1 cellular context compared by ENCODE assay signal in the genomic region with DNA sequence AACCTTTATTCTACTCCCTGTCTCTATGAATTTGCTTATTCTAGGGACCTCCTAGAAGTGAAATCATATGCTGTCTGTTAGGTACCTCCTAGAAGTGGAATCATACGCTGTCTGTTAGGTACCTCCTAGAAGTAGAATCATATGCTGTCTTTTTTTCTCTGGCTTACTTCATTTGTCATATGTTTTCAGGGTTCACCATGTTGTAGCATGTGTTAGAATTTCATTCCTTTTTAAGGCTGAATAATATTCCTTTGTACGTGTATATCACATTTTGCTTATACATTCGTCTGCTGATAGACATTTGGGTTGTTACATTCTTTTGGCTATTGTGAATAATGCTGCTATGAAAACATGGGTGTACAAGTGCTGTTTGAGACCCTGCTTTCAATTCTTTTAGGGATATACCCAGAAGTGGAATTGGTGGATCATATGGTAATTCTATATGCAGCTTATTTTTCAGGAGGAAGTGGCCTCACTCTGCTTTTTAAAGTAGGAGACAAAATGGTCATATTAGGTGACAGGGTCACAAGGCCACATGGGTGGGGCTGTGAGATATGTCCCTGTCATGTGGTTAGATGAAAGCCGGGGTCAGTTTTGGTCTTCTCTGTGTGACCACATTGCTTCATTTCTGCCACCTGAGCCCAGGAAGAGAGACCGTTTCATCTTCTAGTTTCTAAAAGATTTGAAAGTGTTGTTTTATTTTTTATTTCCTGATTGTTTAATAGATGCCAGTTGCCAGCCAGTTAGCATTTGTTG.
A peak's percentile ranks its signal among the peaks of the same experiment; 100 is the strongest.
TF ChIP-seq lines count a peak whose summit lies in the region.

No MANE protein-coding gene starts in this region.

TF ChIP-seq in K562, 482 proteins besides CTCF, POLR2A, EP300 and RAD21 (continued from another document and continues in another):
- TF ChIP-seq, protein P1, sequence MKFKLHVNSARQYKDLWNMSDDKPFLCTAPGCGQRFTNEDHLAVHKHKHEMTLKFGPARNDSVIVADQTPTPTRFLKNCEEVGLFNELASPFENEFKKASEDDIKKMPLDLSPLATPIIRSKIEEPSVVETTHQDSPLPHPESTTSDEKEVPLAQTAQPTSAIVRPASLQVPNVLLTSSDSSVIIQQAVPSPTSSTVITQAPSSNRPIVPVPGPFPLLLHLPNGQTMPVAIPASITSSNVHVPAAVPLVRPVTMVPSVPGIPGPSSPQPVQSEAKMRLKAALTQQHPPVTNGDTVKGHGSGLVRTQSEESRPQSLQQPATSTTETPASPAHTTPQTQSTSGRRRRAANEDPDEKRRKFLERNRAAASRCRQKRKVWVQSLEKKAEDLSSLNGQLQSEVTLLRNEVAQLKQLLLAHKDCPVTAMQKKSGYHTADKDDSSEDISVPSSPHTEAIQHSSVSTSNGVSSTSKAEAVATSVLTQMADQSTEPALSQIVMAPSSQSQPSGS (CRISPR knock-in tag; IDR thresholded peaks at IDR 0.05) = no peak
- TF ChIP-seq, protein P2, sequence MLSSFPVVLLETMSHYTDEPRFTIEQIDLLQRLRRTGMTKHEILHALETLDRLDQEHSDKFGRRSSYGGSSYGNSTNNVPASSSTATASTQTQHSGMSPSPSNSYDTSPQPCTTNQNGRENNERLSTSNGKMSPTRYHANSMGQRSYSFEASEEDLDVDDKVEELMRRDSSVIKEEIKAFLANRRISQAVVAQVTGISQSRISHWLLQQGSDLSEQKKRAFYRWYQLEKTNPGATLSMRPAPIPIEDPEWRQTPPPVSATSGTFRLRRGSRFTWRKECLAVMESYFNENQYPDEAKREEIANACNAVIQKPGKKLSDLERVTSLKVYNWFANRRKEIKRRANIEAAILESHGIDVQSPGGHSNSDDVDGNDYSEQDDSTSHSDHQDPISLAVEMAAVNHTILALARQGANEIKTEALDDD (IDR thresholded peaks at IDR 0.05) = no peak
- TF ChIP-seq, protein P3, sequence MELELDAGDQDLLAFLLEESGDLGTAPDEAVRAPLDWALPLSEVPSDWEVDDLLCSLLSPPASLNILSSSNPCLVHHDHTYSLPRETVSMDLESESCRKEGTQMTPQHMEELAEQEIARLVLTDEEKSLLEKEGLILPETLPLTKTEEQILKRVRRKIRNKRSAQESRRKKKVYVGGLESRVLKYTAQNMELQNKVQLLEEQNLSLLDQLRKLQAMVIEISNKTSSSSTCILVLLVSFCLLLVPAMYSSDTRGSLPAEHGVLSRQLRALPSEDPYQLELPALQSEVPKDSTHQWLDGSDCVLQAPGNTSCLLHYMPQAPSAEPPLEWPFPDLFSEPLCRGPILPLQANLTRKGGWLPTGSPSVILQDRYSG (tag; conservative IDR thresholded peaks at IDR 0.05; ENCODE audit: low read depth) = peak; percentile 35; the same call in 1 of the 2 replicates
- TF ChIP-seq GABPB2 (CRISPR knock-in tag; conservative IDR thresholded peaks at IDR 0.05) (no peak), COPS2 (conservative IDR thresholded peaks at IDR 0.05) (no peak), CBX5 (IDR thresholded peaks at IDR 0.05; ENCODE audit: borderline replicate concordance, low read depth) (no peak), PML (IDR thresholded peaks at IDR 0.05; ENCODE audit: low read length) (no peak), CSDE1 (IDR thresholded peaks at IDR 0.05) (no peak), MECOM (CRISPR knock-in tag; IDR thresholded peaks at IDR 0.05) (0 out of 2 replicates have a peak, but pooled peaks have one; percentile 46), BACH1 (tag; IDR thresholded peaks at IDR 0.05) (0 out of 2 replicates have a peak, but pooled peaks have one; percentile 43), PTBP1 (IDR thresholded peaks at IDR 0.05; ENCODE audit: low read depth, low read length) (no peak), PCBP2 (IDR thresholded peaks at IDR 0.05; ENCODE audit: low read depth, low read length, poor library complexity, severe bottlenecking) (no peak), SMAD4 (CRISPR knock-in tag; conservative IDR thresholded peaks at IDR 0.05) (peak; percentile 42), ZKSCAN8 (CRISPR knock-in tag; IDR thresholded peaks at IDR 0.05) (no peak), SIN3A (IDR thresholded peaks at IDR 0.05; ENCODE audit: borderline replicate concordance in 2 of 2, control insufficient read depth in 1 of 2, low read depth in 2 of 2, low read length in 2 of 2) (no peak), GTF2A2 (tag; IDR thresholded peaks at IDR 0.05) (no peak), MCM3 (IDR thresholded peaks at IDR 0.05) (no peak), ZC3H4 (CRISPR knock-in tag; IDR thresholded peaks at IDR 0.05; ENCODE audit: borderline replicate concordance) (no peak), HOXB6 (CRISPR knock-in tag; IDR thresholded peaks at IDR 0.05; ENCODE audit: borderline replicate concordance) (no peak), HDAC2 (IDR thresholded peaks at IDR 0.05) (0 out of 2 replicates have a peak, but pooled peaks have one; percentile 20), IFI16 (CRISPR knock-in tag; IDR thresholded peaks at IDR 0.05) (no peak), CCAR2 (IDR thresholded peaks at IDR 0.05; ENCODE audit: low read depth, low read length) (no peak), ARID1B (IDR thresholded peaks at IDR 0.05) (peak; percentile 56; the same call in 1 of the 2 replicates), NCOA1 (IDR thresholded peaks at IDR 0.05; ENCODE audit: low read depth) (0 out of 2 replicates have a peak, but pooled peaks have one; percentile 22), NCOA6 (IDR thresholded peaks at IDR 0.05) (no peak), MAFF (IDR thresholded peaks at IDR 0.05; ENCODE audit: low read length) (no peak), CHCHD3 (CRISPR knock-in tag; IDR thresholded peaks at IDR 0.05) (no peak), NFE2 (IDR thresholded peaks at IDR 0.05; ENCODE audit: low read depth) (no peak), MTF1 (CRISPR knock-in tag; IDR thresholded peaks at IDR 0.05; ENCODE audit: borderline replicate concordance) (no peak), ZNF699 (CRISPR knock-in tag; IDR thresholded peaks at IDR 0.05; ENCODE audit: insufficient replicate concordance) (no peak), MYBL2 (IDR thresholded peaks at IDR 0.05; ENCODE audit: low read depth) (no peak), MYBL2 (CRISPR knock-in tag; IDR thresholded peaks at IDR 0.05; ENCODE audit: borderline replicate concordance) (no peak), NFRKB (IDR thresholded peaks at IDR 0.05; ENCODE audit: low read depth) (no peak), EP400 (IDR thresholded peaks at IDR 0.05) (peak; percentile 21; the same call in 1 of the 2 replicates), SMARCA4 (IDR thresholded peaks at IDR 0.05) (0 out of 2 replicates have a peak, but pooled peaks have one; percentile 42), CHD4 (IDR thresholded peaks at IDR 0.05; ENCODE audit: insufficient read depth, insufficient replicate concordance, low read depth, low read length, poor library complexity, severe bottlenecking) (no peak), ZNF165 (CRISPR knock-in tag; IDR thresholded peaks at IDR 0.05; ENCODE audit: borderline replicate concordance) (no peak), ZNF3 (CRISPR knock-in tag; IDR thresholded peaks at IDR 0.05) (no peak), SAP30 (IDR thresholded peaks at IDR 0.05; ENCODE audit: borderline replicate concordance, insufficient read depth, low read depth, low read length, poor library complexity, severe bottlenecking) (no peak), ELF1 (tag; IDR thresholded peaks at IDR 0.05) (peak; percentile 47), RAD51 (IDR thresholded peaks at IDR 0.05; ENCODE audit: borderline replicate concordance, low read depth) (peak; percentile 71; the same call in 1 of the 2 replicates), ZNF311 (CRISPR knock-in tag; IDR thresholded peaks at IDR 0.05) (no peak), DPF2 (IDR thresholded peaks at IDR 0.05) (peak; percentile 24; the same call in 1 of the 2 replicates), RB1 (IDR thresholded peaks at IDR 0.05; ENCODE audit: low read depth) (no peak), TRIM28 (IDR thresholded peaks at IDR 0.05) (no peak), ZNF121 (CRISPR knock-in tag; conservative IDR thresholded peaks at IDR 0.05) (no peak), ZNF184 (CRISPR knock-in tag; IDR thresholded peaks at IDR 0.05) (no peak), GTF2F1 (IDR thresholded peaks at IDR 0.05; ENCODE audit: low read depth, low read length) (no peak), POLR3G (IDR thresholded peaks at IDR 0.05; ENCODE audit: extremely low read depth, insufficient read length, insufficient replicate concordance) (no peak), TAL1 (IDR thresholded peaks at IDR 0.05) (0 out of 2 replicates have a peak, but pooled peaks have one; percentile 16), MAFK (IDR thresholded peaks at IDR 0.05; ENCODE audit: low read length) (no peak), POLR2B (IDR thresholded peaks at IDR 0.05; ENCODE audit: low read depth, partially characterized antibody) (no peak), SNRNP70 (optimal IDR thresholded peaks at IDR 0.05; ENCODE audit: low read depth, low read length) (no peak)
- TF ChIP-seq, protein P4, sequence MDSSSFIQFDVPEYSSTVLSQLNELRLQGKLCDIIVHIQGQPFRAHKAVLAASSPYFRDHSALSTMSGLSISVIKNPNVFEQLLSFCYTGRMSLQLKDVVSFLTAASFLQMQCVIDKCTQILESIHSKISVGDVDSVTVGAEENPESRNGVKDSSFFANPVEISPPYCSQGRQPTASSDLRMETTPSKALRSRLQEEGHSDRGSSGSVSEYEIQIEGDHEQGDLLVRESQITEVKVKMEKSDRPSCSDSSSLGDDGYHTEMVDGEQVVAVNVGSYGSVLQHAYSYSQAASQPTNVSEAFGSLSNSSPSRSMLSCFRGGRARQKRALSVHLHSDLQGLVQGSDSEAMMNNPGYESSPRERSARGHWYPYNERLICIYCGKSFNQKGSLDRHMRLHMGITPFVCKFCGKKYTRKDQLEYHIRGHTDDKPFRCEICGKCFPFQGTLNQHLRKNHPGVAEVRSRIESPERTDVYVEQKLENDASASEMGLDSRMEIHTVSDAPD (CRISPR knock-in tag; IDR thresholded peaks at IDR 0.05) = no peak
- TF ChIP-seq, protein P5, sequence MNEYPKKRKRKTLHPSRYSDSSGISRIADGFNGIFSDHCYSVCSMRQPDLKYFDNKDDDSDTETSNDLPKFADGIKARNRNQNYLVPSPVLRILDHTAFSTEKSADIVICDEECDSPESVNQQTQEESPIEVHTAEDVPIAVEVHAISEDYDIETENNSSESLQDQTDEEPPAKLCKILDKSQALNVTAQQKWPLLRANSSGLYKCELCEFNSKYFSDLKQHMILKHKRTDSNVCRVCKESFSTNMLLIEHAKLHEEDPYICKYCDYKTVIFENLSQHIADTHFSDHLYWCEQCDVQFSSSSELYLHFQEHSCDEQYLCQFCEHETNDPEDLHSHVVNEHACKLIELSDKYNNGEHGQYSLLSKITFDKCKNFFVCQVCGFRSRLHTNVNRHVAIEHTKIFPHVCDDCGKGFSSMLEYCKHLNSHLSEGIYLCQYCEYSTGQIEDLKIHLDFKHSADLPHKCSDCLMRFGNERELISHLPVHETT (CRISPR knock-in tag; conservative IDR thresholded peaks at IDR 0.05 in 1 of 2, IDR thresholded peaks at IDR 0.05 in 1 of 2) = 0 out of 4 replicates have a peak, but pooled peaks of 1 of the 2 experiments have one; percentile 16
- TF ChIP-seq, protein P6, sequence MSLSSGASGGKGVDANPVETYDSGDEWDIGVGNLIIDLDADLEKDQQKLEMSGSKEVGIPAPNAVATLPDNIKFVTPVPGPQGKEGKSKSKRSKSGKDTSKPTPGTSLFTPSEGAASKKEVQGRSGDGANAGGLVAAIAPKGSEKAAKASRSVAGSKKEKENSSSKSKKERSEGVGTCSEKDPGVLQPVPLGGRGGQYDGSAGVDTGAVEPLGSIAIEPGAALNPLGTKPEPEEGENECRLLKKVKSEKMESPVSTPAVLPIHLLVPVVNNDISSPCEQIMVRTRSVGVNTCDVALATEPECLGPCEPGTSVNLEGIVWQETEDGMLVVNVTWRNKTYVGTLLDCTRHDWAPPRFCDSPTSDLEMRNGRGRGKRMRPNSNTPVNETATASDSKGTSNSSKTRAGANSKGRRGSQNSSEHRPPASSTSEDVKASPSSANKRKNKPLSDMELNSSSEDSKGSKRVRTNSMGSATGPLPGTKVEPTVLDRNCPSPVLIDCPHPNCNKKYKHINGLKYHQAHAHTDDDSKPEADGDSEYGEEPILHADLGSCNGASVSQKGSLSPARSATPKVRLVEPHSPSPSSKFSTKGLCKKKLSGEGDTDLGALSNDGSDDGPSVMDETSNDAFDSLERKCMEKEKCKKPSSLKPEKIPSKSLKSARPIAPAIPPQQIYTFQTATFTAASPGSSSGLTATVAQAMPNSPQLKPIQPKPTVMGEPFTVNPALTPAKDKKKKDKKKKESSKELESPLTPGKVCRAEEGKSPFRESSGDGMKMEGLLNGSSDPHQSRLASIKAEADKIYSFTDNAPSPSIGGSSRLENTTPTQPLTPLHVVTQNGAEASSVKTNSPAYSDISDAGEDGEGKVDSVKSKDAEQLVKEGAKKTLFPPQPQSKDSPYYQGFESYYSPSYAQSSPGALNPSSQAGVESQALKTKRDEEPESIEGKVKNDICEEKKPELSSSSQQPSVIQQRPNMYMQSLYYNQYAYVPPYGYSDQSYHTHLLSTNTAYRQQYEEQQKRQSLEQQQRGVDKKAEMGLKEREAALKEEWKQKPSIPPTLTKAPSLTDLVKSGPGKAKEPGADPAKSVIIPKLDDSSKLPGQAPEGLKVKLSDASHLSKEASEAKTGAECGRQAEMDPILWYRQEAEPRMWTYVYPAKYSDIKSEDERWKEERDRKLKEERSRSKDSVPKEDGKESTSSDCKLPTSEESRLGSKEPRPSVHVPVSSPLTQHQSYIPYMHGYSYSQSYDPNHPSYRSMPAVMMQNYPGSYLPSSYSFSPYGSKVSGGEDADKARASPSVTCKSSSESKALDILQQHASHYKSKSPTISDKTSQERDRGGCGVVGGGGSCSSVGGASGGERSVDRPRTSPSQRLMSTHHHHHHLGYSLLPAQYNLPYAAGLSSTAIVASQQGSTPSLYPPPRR (CRISPR knock-in tag; IDR thresholded peaks at IDR 0.05; ENCODE audit: borderline replicate concordance) = no peak
- TF ChIP-seq, protein P7, sequence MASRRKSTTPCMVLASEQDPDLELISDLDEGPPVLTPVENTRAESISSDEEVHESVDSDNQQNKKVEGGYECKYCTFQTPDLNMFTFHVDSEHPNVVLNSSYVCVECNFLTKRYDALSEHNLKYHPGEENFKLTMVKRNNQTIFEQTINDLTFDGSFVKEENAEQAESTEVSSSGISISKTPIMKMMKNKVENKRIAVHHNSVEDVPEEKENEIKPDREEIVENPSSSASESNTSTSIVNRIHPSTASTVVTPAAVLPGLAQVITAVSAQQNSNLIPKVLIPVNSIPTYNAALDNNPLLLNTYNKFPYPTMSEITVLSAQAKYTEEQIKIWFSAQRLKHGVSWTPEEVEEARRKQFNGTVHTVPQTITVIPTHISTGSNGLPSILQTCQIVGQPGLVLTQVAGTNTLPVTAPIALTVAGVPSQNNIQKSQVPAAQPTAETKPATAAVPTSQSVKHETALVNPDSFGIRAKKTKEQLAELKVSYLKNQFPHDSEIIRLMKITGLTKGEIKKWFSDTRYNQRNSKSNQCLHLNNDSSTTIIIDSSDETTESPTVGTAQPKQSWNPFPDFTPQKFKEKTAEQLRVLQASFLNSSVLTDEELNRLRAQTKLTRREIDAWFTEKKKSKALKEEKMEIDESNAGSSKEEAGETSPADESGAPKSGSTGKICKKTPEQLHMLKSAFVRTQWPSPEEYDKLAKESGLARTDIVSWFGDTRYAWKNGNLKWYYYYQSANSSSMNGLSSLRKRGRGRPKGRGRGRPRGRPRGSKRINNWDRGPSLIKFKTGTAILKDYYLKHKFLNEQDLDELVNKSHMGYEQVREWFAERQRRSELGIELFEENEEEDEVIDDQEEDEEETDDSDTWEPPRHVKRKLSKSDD (conservative IDR thresholded peaks at IDR 0.05; ENCODE audit: low read length) = no peak
